Comparison of ENCODE assay signal across 8 cellular contexts in the genomic region with DNA sequence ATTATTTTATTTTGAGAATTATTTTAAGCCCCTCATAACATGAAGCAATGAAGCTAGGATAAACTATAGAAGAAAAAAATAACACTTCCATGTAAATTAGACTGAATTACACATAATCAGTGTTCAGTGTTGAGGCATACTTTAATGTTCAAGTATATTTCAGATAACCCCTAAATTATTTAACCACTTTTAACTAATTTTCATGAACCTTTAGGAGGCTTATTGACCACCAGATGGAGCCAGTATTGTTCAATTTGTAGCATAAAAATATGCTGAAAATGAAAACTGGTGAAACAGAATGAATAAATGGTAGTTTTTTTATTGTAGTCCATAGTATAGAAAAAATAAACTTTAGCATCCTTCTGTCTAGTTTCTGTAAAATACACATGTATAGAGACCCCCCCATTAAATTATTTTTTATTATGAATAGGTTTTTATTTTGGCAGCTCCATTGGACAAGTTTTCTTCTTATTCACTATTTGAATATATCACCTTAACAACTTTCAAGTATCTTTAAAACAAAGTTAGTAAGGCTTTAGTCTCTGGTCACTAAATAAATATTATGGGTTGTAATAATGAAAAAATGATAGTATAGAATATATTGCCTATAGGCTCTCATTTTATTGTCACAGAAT.
DNase-seq lines count a peak whose midpoint lies in the region; ATAC-seq and TF ChIP-seq lines count a peak whose summit lies in the region.

No MANE protein-coding gene starts in this region.

- H3K4me1 ChIP-seq in neural progenitor cell, result no peaks in the 10 kb centered on the region

- H3K27me3 ChIP-seq in neural progenitor cell, result no peaks in the 10 kb centered on the region

- no peak overlapping the region for H3K9ac ChIP-seq in neural progenitor cell

- no peaks in the 10 kb centered on the region for H4K20me1 ChIP-seq in neural progenitor cell (ENCODE audit: low read depth)

- no peaks in the 10 kb centered on the region for H3F3A ChIP-seq in neural progenitor cell (ENCODE audit: low read depth)

- no peaks in the 10 kb centered on the region for H3K79me2 ChIP-seq in neural progenitor cell (ENCODE audit: low read depth)

- peak; percentile 40 for TF ChIP-seq CTCF in LNCaP clone FGC (IDR thresholded peaks at IDR 0.05; ENCODE audit: control insufficient read depth, extremely low read depth, insufficient read depth)
- TF ChIP-seq CTCF in chondrocyte (IDR thresholded peaks at IDR 0.05), result peak; percentile 96
- peak; percentile 58 for TF ChIP-seq CTCF in neural progenitor cell (IDR thresholded peaks at IDR 0.05)

- peaks cover 6% of the 10 kb centered on the region for H3K36me3 ChIP-seq in neural progenitor cell

- no peak overlapping the region for H3K4me2 ChIP-seq in neural progenitor cell

- H3K9me3 Mint-ChIP-seq in chondrocyte (ENCODE audit: low read depth) (peaks cover 11% of the 10 kb centered on the region), neural progenitor cell (peaks cover 11% of the 10 kb centered on the region)
- peaks cover 11% of the 10 kb centered on the region for H3K9me3 Mint-ChIP-seq in activated naive CD8-positive, alpha-beta T cell treated with anti-CD3 and anti-CD28 coated beads for 36 hours

- DNase-seq in EH (ENCODE audit: low read depth) (peak; percentile 64), LNCaP clone FGC (ENCODE audit: low read depth) (no peak), chondrocyte (ENCODE audit: low spot score) (no peak), neural progenitor cell (ENCODE audit: low spot score) (no peak), KG1 (lab: John Stamatoyannopoulos, UW) (no peak)
- DNase-seq in activated naive CD8-positive, alpha-beta T cell treated with anti-CD3 and anti-CD28 coated beads for 36 hours, result no peak
- no peak for DNase-seq in activated naive CD4-positive, alpha-beta T cell treated with anti-CD3 and anti-CD28 coated beads, Interleukin-2, amount 50 U/mL, for 16 hours

- no peak overlapping the region for H3K27ac Mint-ChIP-seq in chondrocyte (ENCODE audit: unreplicated experiment)
- H3K27ac Mint-ChIP-seq in neural progenitor cell, result no peak overlapping the region
- H3K27ac Mint-ChIP-seq in activated naive CD8-positive, alpha-beta T cell treated with anti-CD3 and anti-CD28 coated beads for 36 hours, result no peak overlapping the region

- no peaks in the 10 kb centered on the region for H3K27me3 Mint-ChIP-seq in chondrocyte (ENCODE audit: low read depth)
- no peaks in the 10 kb centered on the region for H3K27me3 Mint-ChIP-seq in neural progenitor cell (ENCODE audit: insufficient read depth, low read depth)
- H3K27me3 Mint-ChIP-seq in activated naive CD8-positive, alpha-beta T cell treated with anti-CD3 and anti-CD28 coated beads for 36 hours, result no peaks in the 10 kb centered on the region

- peaks cover 4% of the 10 kb centered on the region for H3K9me3 ChIP-seq in neural progenitor cell (ENCODE audit: low read depth)

- H2AFZ ChIP-seq in neural progenitor cell (replicated peaks), result no peak overlapping the region

- H3K27ac ChIP-seq in neural progenitor cell, result no peak overlapping the region

- H3K4me3 ChIP-seq in LNCaP clone FGC (ENCODE audit: low read depth, low read length), result no peak overlapping the region
- H3K4me3 ChIP-seq in neural progenitor cell, result no peak overlapping the region

- H3K4me3 Mint-ChIP-seq in chondrocyte (ENCODE audit: unreplicated experiment) (no peak overlapping the region), neural progenitor cell (no peak overlapping the region)
- H3K4me3 Mint-ChIP-seq in activated naive CD8-positive, alpha-beta T cell treated with anti-CD3 and anti-CD28 coated beads for 36 hours, result no peak overlapping the region

- H3K4me1 Mint-ChIP-seq in chondrocyte (ENCODE audit: low read depth), result no peaks in the 10 kb centered on the region
- no peaks in the 10 kb centered on the region for H3K4me1 Mint-ChIP-seq in neural progenitor cell
- H3K4me1 Mint-ChIP-seq in activated naive CD8-positive, alpha-beta T cell treated with anti-CD3 and anti-CD28 coated beads for 36 hours, result no peaks in the 10 kb centered on the region

- H3K36me3 Mint-ChIP-seq in chondrocyte (ENCODE audit: low read depth) (peaks cover 9% of the 10 kb centered on the region), neural progenitor cell (peaks cover 4% of the 10 kb centered on the region)
- H3K36me3 Mint-ChIP-seq in activated naive CD8-positive, alpha-beta T cell treated with anti-CD3 and anti-CD28 coated beads for 36 hours, result peaks cover 15% of the 10 kb centered on the region

- no peak for ATAC-seq in HG03457 (IDR thresholded peaks at IDR 0.05; ENCODE audit: unreplicated experiment)

Comparison
In these comparisons a context has a peak if more than half of its experiments do, and no peak if none do; other contexts are left out.
1. CTCF ChIP-seq: peak in every context shown above with its lines; median percentile 96 in chondrocyte; 58 in neural progenitor cell; 40 in LNCaP clone FGC.